8 cellular contexts compared by ENCODE assay signal in genomic region chr2:31138037-31138962, GRCh38. TPM values are rescaled to one million over a fixed set of nuclear protein-coding genes. Genes with fewer than 3 reads are reported as not detected.
DNase-seq lines count a peak whose midpoint lies in the region; ATAC-seq and TF ChIP-seq lines count a peak whose summit lies in the region.

Gene GALNT14 (minus strand): TSS chr2:31138440. CDS start chr2:31138086, 354 bp downstream.

- H3K79me2 ChIP-seq in H9 (ENCODE audit: insufficient read depth, low read length) = no peaks in the 10 kb centered on the region

- peaks cover 86% of the 10 kb centered on the region for H3K27me3 Mint-ChIP-seq in H9 (ENCODE audit: low read depth)

- no peak within 1 kb of the TSS for H4K5ac ChIP-seq in H9 (ENCODE audit: insufficient read length, low read depth, low read length)

- no CpG with 5 or more reads among the region's 95 CpGs for WGBS in H9 (ENCODE audit: extremely low coverage, insufficient read length, low lambda C conversion rate)

- no peaks in the 10 kb centered on the region for H3K79me1 ChIP-seq in H9 (ENCODE audit: insufficient read depth, low read depth, low read length, poor library complexity, severe bottlenecking)

- H3K4me2 ChIP-seq in H9 (ENCODE audit: insufficient read depth, insufficient read length, low read length) = peak within 1 kb of the TSS; percentile 39

- no peak within 1 kb of the TSS for H2BK20ac ChIP-seq in H9 (ENCODE audit: low read depth, low read length, poor library complexity, severe bottlenecking)

- H3K18ac ChIP-seq in H9 (ENCODE audit: insufficient read length, low read depth, low read length) = no peak within 1 kb of the TSS

- H3K27ac ChIP-seq in H9 (ENCODE audit: insufficient read length, low read depth, low read length) = no peak within 1 kb of the TSS

- H3K36me3 Mint-ChIP-seq in H9 (ENCODE audit: insufficient read depth in 1 of 3, low read depth in 3 of 3) = no peaks in the 10 kb centered on the region

- H3K4me1 ChIP-seq in H9 (ENCODE audit: insufficient read depth, low read length) = no peaks in the 10 kb centered on the region

- no peak within 1 kb of the TSS for H3K9ac ChIP-seq in H9 (ENCODE audit: extremely low read depth, insufficient read length, low read length)

- peaks cover 20% of the 10 kb centered on the region; the same call in 1 of the 2 replicates for H3K27me3 ChIP-seq in H9 (ENCODE audit: insufficient read depth, low read length)

- no peak within 1 kb of the TSS for H3K23ac ChIP-seq in H9 (ENCODE audit: insufficient read length, low read depth, low read length)

- H2BK12ac ChIP-seq in H9 (ENCODE audit: insufficient read length, low read depth, low read length) = no peak within 1 kb of the TSS

- peak; percentile 62 for TF ChIP-seq CTCF in H9 (conservative IDR thresholded peaks at IDR 0.05)

- H4K8ac ChIP-seq in H9 (replicated peaks; ENCODE audit: insufficient read length, low read depth, low read length) = no peak within 1 kb of the TSS

- H3K56ac ChIP-seq in H9 (ENCODE audit: insufficient read length, low read depth, low read length) = no peak within 1 kb of the TSS

- H2BK120ac ChIP-seq in H9 (ENCODE audit: low read depth, low read length, poor library complexity, severe bottlenecking) = no peak within 1 kb of the TSS

- no peaks in the 10 kb centered on the region for H3K9me3 ChIP-seq in H9 (ENCODE audit: control insufficient read depth, low read depth, low read length)

- H3K4ac ChIP-seq in H9 (ENCODE audit: low read depth, low read length) = no peak within 1 kb of the TSS

- H2BK5ac ChIP-seq in H9 (ENCODE audit: insufficient read length, low read length) = no peak within 1 kb of the TSS

- 0 out of 5 replicates have a peak, but pooled peaks cover 0 to 6% of the 10 kb centered on the region in 2 experiments for H3K9me3 Mint-ChIP-seq in H9

- no peak within 1 kb of the TSS for H2AFZ ChIP-seq in H9 (ENCODE audit: low read length)

- DNase-seq in DMS 273 (lab: John Stamatoyannopoulos, UW; ENCODE audit: unreplicated experiment) (peak; percentile 95), H9 (peak; percentile 73), NCI-H82 treated with DMSO at 0.1 percent for 48 hours (lab: John Stamatoyannopoulos, UW; ENCODE audit: unreplicated experiment) (peak; percentile 17), amygdala (lab: John Stamatoyannopoulos, UW) (peak in 36 of 56 donors; percentile 15 to 74 (median 42)), left ventricle myocardium superior (peak; percentile 70), pons (ENCODE audit: low spot score) (peak; percentile 37), NCI-H187 (lab: John Stamatoyannopoulos, UW) (no peak), NCI-H2081 (lab: John Stamatoyannopoulos, UW) (no peak)

- peak within 1 kb of the TSS; percentile 32; the same call in 1 of the 2 replicates for H3K14ac ChIP-seq in H9 (ENCODE audit: insufficient read depth, low read length)

- H3K23me2 ChIP-seq in H9 (ENCODE audit: insufficient read length, low read depth, low read length, poor library complexity, severe bottlenecking) = peaks cover 10% of the 10 kb centered on the region

- peaks cover 26 to 41% of the 10 kb centered on the region in 2 experiments for H3K4me1 Mint-ChIP-seq in H9

- H3T11ph ChIP-seq in H9 (ENCODE audit: low read length) = no peak within 1 kb of the TSS

- intact Hi-C loops in left ventricle myocardium superior (cut with micrococcal nuclease) = no loop called here

- H4K20me1 ChIP-seq in H9 (ENCODE audit: control insufficient read depth, insufficient read depth, insufficient read length) = no peaks in the 10 kb centered on the region

- ATAC-seq in left ventricle myocardium superior = peak; percentile 86

- no peak within 1 kb of the TSS for H4K91ac ChIP-seq in H9 (ENCODE audit: insufficient read length, low read depth, low read length)

- no peak within 1 kb of the TSS; the same call in 1 of the 2 replicates for H2BK15ac ChIP-seq in H9 (ENCODE audit: low read depth, low read length)

- H3K27ac Mint-ChIP-seq in H9 = no peak within 1 kb of the TSS

- H3K4me3 Mint-ChIP-seq in H9 = peak within 1 kb of the TSS; percentile 65 to 86

- no peak within 1 kb of the TSS for H2AK5ac ChIP-seq in H9 (ENCODE audit: insufficient read length, low read length)

RNA-seq across cellular contexts. Expression of gene GALNT14, which starts in this region (rescaled TPM):
- total RNA-seq in H9 (2021) = 2.4 and 2.7 TPM in 2 replicates
- total RNA-seq in left ventricle myocardium superior = 0.45 TPM

Comparison
In these comparisons a context has a peak if more than half of its experiments do, and no peak if none do; other contexts are left out.
1. Peak in DNase-seq and ATAC-seq in left ventricle myocardium superior; RNA of the gene not detected or under 1 TPM.
2. DNase-seq: peak in DMS 273 (single experiment), H9 (single experiment), NCI-H82 treated with DMSO at 0.1 percent for 48 hours (single experiment), amygdala (36 of 56) and pons (single experiment); none in NCI-H187 (0 of 2) and NCI-H2081 (0 of 2).